1 cellular context compared by ENCODE assay signal in the genomic region with DNA sequence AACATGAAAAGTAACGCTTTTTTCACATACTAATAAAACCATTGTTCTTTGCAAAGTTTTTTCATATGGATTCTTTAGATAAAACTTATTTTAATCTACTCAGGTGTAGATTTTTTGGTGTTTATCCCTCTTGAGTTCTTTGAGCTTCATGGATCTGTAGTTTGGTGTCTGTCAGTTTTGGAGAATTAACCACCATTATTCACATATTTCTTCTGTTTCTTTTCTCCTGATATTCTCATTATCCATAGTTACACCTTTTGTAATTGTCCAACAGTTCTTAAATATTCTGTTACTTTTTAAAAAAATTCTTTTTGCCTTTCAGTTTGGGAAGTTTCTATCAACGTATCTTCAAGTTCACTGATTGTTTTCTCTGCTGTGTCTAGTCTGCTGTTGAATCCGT.
TF ChIP-seq lines count a peak whose summit lies in the region.

No MANE protein-coding gene starts in this region.

TF ChIP-seq in HepG2, 621 proteins besides CTCF, POLR2A, EP300 and RAD21:
- no peak for TF ChIP-seq ZNF773 (CRISPR knock-in tag; IDR thresholded peaks at IDR 0.05; ENCODE audit: borderline replicate concordance)
